9 cellular contexts compared by ENCODE assay signal in the genomic region with DNA sequence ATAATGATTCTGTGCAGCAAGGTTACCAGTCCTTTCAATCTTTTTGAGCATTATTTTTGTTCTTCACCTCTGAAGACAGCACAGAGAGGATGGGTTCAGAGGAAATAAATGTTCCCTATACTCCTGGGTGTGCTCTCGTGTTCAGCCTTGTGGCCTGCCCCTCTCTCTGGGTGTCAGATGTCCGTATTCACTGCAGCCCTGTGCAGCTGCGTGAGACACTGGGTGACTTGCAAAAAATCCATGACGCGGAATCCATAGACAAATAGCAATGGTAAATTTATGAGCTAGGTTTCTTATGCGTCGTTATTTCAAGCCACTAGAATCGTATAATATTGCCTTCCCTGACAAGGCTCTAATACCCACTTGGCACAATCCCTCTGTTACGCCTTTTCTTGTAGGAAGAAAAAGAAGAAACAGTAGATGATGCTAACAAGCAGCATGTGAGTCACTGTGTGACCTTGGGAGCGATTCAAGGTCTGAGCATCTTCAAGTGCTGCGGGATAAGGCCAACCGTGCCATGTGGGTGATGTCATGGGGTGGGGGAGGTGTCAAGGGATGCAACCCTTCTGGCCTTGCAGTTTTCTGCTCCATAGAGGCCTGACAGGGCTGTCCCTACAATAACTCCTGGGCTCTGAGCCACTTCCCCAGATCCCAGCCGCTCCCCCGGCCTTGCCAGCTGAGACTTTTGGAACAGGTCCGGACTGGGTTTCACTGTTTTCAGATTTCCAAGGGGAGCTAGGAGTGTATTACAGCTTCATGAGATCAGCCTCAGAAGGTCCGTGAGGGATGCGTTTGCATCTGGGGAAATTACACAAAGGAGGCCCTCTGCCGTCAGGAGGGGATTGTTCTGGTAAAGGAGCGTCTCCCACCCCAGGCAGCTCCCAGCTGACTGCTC. TPM values are rescaled to one million over a fixed set of nuclear protein-coding genes. Genes with fewer than 3 reads are reported as not detected.
DNase-seq lines count a peak whose midpoint lies in the region; ATAC-seq and TF ChIP-seq lines count a peak whose summit lies in the region.
"Had no signal": no experiment of that assay in that cellular context is flagged by ENCODE, and none has a peak within 500 bp of the region (broad histone marks: within the 10 kb centered on the region; RNA-seq: fewer than 3 reads in every experiment).

No MANE protein-coding gene starts in this region.

- H3K27ac Mint-ChIP-seq in activated CD4-positive, alpha-beta memory T cell treated with anti-CD3 and anti-CD28 coated beads, Interleukin-2, amount 10 ng/mL, durations not matched to agents 7 days and 5 days: no peak overlapping the region
- H3K27ac Mint-ChIP-seq in activated CD8-positive, alpha-beta T cell treated with anti-CD3 and anti-CD28 coated beads, Interleukin-2, amount 10 ng/mL, durations not matched to agents 7 days and 5 days: no peak overlapping the region
- H3K27ac Mint-ChIP-seq: effector memory CD8-positive, alpha-beta T cell had no signal

- H3K9me3 Mint-ChIP-seq in activated CD4-positive, alpha-beta memory T cell treated with anti-CD3 and anti-CD28 coated beads, Interleukin-2, amount 10 ng/mL, durations not matched to agents 7 days and 5 days: peaks cover 3% of the 10 kb centered on the region
- H3K9me3 Mint-ChIP-seq in activated CD8-positive, alpha-beta T cell treated with anti-CD3 and anti-CD28 coated beads, Interleukin-2, amount 10 ng/mL, durations not matched to agents 7 days and 5 days (ENCODE audit: insufficient read depth): no peaks in the 10 kb centered on the region
- H3K9me3 Mint-ChIP-seq: effector memory CD8-positive, alpha-beta T cell had no signal

- DNase-seq in Right ventricle myocardium inferior (ENCODE audit: missing footprints): peak; percentile 83
- DNase-seq in cardiac septum (ENCODE audit: low spot score): no peak
- DNase-seq in fibroblast of mammary gland (ENCODE audit: low read depth): peak; percentile 96
- peak; percentile 63 for DNase-seq in mucosa of gallbladder (ENCODE audit: low spot score)
- DNase-seq in vagina (ENCODE audit: extremely low spot score in 2 of 2): peak in 1 of 2 donors; percentile 96
- DNase-seq in activated CD4-positive, alpha-beta memory T cell treated with anti-CD3 and anti-CD28 coated beads, Interleukin-2, amount 10 ng/mL, durations not matched to agents 7 days and 5 days: no peak
- no peak for DNase-seq in activated CD8-positive, alpha-beta T cell treated with anti-CD3 and anti-CD28 coated beads, Interleukin-2, amount 10 ng/mL, durations not matched to agents 7 days and 5 days
- DNase-seq: effector memory CD8-positive, alpha-beta T cell had no signal

- H3K4me3 Mint-ChIP-seq in activated CD4-positive, alpha-beta memory T cell treated with anti-CD3 and anti-CD28 coated beads, Interleukin-2, amount 10 ng/mL, durations not matched to agents 7 days and 5 days: no peak overlapping the region
- no peak overlapping the region for H3K4me3 Mint-ChIP-seq in activated CD8-positive, alpha-beta T cell treated with anti-CD3 and anti-CD28 coated beads, Interleukin-2, amount 10 ng/mL, durations not matched to agents 7 days and 5 days
- H3K4me3 Mint-ChIP-seq: effector memory CD8-positive, alpha-beta T cell had no signal

- no peaks in the 10 kb centered on the region for H3K36me3 Mint-ChIP-seq in activated CD4-positive, alpha-beta memory T cell treated with anti-CD3 and anti-CD28 coated beads, Interleukin-2, amount 10 ng/mL, durations not matched to agents 7 days and 5 days (ENCODE audit: low read depth)
- H3K36me3 Mint-ChIP-seq in activated CD8-positive, alpha-beta T cell treated with anti-CD3 and anti-CD28 coated beads, Interleukin-2, amount 10 ng/mL, durations not matched to agents 7 days and 5 days (ENCODE audit: low read depth): no peaks in the 10 kb centered on the region

- intact Hi-C loops in Right ventricle myocardium inferior (cut with DNase I): no loop called here
- intact Hi-C loops in cardiac septum (cut with DNase I): loop anchor here (2.0 kb wide), 1 partner anchor 189 kb away; no protein-coding TSS in a partner anchor
- intact Hi-C loops in vagina (cut with DNase I): no loop called here

- H3K4me1 Mint-ChIP-seq in activated CD4-positive, alpha-beta memory T cell treated with anti-CD3 and anti-CD28 coated beads, Interleukin-2, amount 10 ng/mL, durations not matched to agents 7 days and 5 days: no peaks in the 10 kb centered on the region
- peaks cover 11% of the 10 kb centered on the region for H3K4me1 Mint-ChIP-seq in activated CD8-positive, alpha-beta T cell treated with anti-CD3 and anti-CD28 coated beads, Interleukin-2, amount 10 ng/mL, durations not matched to agents 7 days and 5 days (ENCODE audit: low read depth)

- no peaks in the 10 kb centered on the region for H3K9me3 ChIP-seq in vagina

- H3K27ac ChIP-seq in vagina: peak overlapping the region; percentile 50

- CTCF ChIA-PET in activated CD4-positive, alpha-beta memory T cell treated with anti-CD3 and anti-CD28 coated beads, Interleukin-2, amount 10 ng/mL, durations not matched to agents 7 days and 5 days (lab: Charles Lee): interaction anchor here (0.7 kb wide), 1 partner anchor 9 kb away, joined by 3 read pairs; no protein-coding TSS in a partner anchor
- CTCF ChIA-PET in activated CD8-positive, alpha-beta T cell treated with anti-CD3 and anti-CD28 coated beads, Interleukin-2, amount 10 ng/mL, durations not matched to agents 7 days and 5 days (lab: Charles Lee): interaction anchor here (2.0 kb wide), 1 partner anchor 9 kb away, joined by 5 read pairs; no protein-coding TSS in a partner anchor

- TF ChIP-seq CTCF in fibroblast of mammary gland (conservative IDR thresholded peaks at IDR 0.05; ENCODE audit: control insufficient read depth, insufficient read depth, low read depth, low read length): no peak
- TF ChIP-seq CTCF in vagina (IDR thresholded peaks at IDR 0.05): peak in 1 of 3 experiments; percentile 30

- peaks cover 12% of the 10 kb centered on the region for H3K4me1 ChIP-seq in vagina

- peaks cover 6% of the 10 kb centered on the region for H3K27me3 Mint-ChIP-seq in activated CD4-positive, alpha-beta memory T cell treated with anti-CD3 and anti-CD28 coated beads, Interleukin-2, amount 10 ng/mL, durations not matched to agents 7 days and 5 days
- H3K27me3 Mint-ChIP-seq in activated CD8-positive, alpha-beta T cell treated with anti-CD3 and anti-CD28 coated beads, Interleukin-2, amount 10 ng/mL, durations not matched to agents 7 days and 5 days (ENCODE audit: low read depth): peaks cover 3% of the 10 kb centered on the region

- no peaks in the 10 kb centered on the region for H3K27me3 ChIP-seq in vagina

- no peaks in the 10 kb centered on the region for H3K36me3 ChIP-seq in vagina

- ATAC-seq in Right ventricle myocardium inferior: peak; percentile 88
- no peak for ATAC-seq in GM21367 (IDR thresholded peaks at IDR 0.05; ENCODE audit: unreplicated experiment)
- no peak for ATAC-seq in activated CD8-positive, alpha-beta T cell treated with anti-CD3 and anti-CD28 coated beads, Interleukin-2, amount 10 ng/mL, durations not matched to agents 7 days and 5 days
- ATAC-seq: effector memory CD8-positive, alpha-beta T cell had no signal

- POLR2A ChIA-PET in activated CD4-positive, alpha-beta memory T cell treated with anti-CD3 and anti-CD28 coated beads, Interleukin-2, amount 10 ng/mL, durations not matched to agents 7 days and 5 days (lab: Charles Lee): no interaction called here
- POLR2A ChIA-PET in activated CD8-positive, alpha-beta T cell treated with anti-CD3 and anti-CD28 coated beads, Interleukin-2, amount 10 ng/mL, durations not matched to agents 7 days and 5 days (lab: Charles Lee): no interaction called here

- no peak overlapping the region for H3K4me3 ChIP-seq in fibroblast of mammary gland (ENCODE audit: control insufficient read depth, low read depth, low read length)
- H3K4me3 ChIP-seq in vagina: no peak overlapping the region

- no peak for TF ChIP-seq POLR2A in vagina (IDR thresholded peaks at IDR 0.05)

RNA-seq across cellular contexts. Expression of a gene that starts 47.6 kb away (rescaled TPM):
- 23.0 TPM for total RNA-seq in Right ventricle myocardium inferior
- 15.5 TPM for total RNA-seq in cardiac septum
- total RNA-seq in mucosa of gallbladder: 24.7 TPM
- total RNA-seq in vagina: 26.8 TPM
- 1 to 10 TPM; 6.4 to 7.8 TPM for total RNA-seq in activated CD4-positive, alpha-beta memory T cell treated with anti-CD3 and anti-CD28 coated beads, Interleukin-2, amount 10 ng/mL, durations not matched to agents 7 days and 5 days
- 1 to 10 TPM; 8.7 to 9.7 TPM for total RNA-seq in activated CD8-positive, alpha-beta T cell treated with anti-CD3 and anti-CD28 coated beads, Interleukin-2, amount 10 ng/mL, durations not matched to agents 7 days and 5 days

Comparison
In these comparisons a context has a peak if more than half of its experiments do, and no peak if none do; other contexts are left out.
1. DNase-seq: peak in Right ventricle myocardium inferior (single experiment), fibroblast of mammary gland (single experiment) and mucosa of gallbladder (single experiment); none in cardiac septum (single experiment), activated CD4-positive, alpha-beta memory T cell treated with anti-CD3 and anti-CD28 coated beads, Interleukin-2, amount 10 ng/mL, durations not matched to agents 7 days and 5 days (single experiment) and activated CD8-positive, alpha-beta T cell treated with anti-CD3 and anti-CD28 coated beads, Interleukin-2, amount 10 ng/mL, durations not matched to agents 7 days and 5 days (single experiment).